Comparison of ENCODE assay signal across 12 cellular contexts in the genomic region with DNA sequence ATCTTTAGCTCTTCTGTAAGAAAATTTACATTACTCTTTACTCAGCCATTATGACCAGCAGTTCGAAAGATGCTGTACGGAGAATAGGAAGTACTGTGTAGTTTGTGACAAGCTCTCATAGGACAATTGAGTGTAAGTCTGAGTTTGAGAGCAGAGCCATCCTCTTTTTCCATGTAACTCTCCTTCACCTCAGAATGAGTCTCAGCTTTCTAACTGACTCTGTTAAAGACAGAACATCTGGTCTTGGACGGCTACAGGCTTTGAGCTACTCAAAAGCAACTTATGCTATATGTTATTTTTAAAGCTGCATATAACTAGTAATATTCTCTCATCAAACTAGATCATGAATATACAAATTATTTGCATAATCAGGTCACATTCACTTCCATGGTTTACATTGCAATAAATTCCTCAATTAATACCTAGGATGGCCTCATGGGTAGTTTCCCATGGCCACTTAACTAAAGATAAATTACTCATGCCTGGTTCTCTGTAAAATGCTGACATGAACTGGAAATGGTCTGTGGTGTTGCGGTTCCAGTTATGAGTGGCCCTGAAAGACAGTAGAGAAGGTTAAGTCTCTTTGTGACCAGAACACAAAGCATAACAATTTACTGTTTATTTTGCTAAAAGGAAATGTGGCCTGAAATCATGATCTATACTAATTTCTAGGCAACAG.
DNase-seq lines count a peak whose midpoint lies in the region; ATAC-seq, FAIRE-seq and TF ChIP-seq lines count a peak whose summit lies in the region.
"Had no signal": no experiment of that assay in that cellular context is flagged by ENCODE, and none has a peak within 500 bp of the region (broad histone marks: within the 10 kb centered on the region; RNA-seq: fewer than 3 reads in every experiment).

No MANE protein-coding gene starts in this region.

- TF ChIP-seq CTCF in GM13976 (IDR thresholded peaks at IDR 0.05; ENCODE audit: borderline replicate concordance, control extremely low read depth, extremely low read depth, insufficient read depth, missing control alignments) (no peak), thyroid gland (IDR thresholded peaks at IDR 0.05) (no peak), transverse colon (IDR thresholded peaks at IDR 0.05) (no peak)

- DNase-seq in GM13976 (ENCODE audit: low spot score) (peak; percentile 37), GM19239 (ENCODE audit: insufficient read length, low spot score) (no peak), thyroid gland (no peak), transverse colon (no peak), EL (no peak)
- no peak for DNase-seq in stimulated activated CD4-positive, alpha-beta T cell treated with anti-CD3 and anti-CD28 coated beads, Interleukin-12 subunit alpha, Interleukin-12 subunit beta, amount 100 ng/mL, for 4 hours
- DNase-seq: activated gamma-delta T cell, kidney, NCI-H2029 treated with DMSO at 0.1 percent for 48 hours had no signal

- H3K4me3 ChIP-seq in thyroid gland (replicated peaks in 1 of 3) (no peak overlapping the region), transverse colon (no peak overlapping the region)
- H3K4me3 ChIP-seq: BLaER1 had no signal

- TF ChIP-seq EP300 in transverse colon (IDR thresholded peaks at IDR 0.05; ENCODE audit: low read depth) = no peak

- peak; percentile 77 for FAIRE-seq in GM19239 (lab: Jason Lieb, UNC)
- FAIRE-seq: kidney had no signal

- intact Hi-C loops in thyroid gland (cut with DNase I) = no loop called here
- intact Hi-C loops in transverse colon (cut with DNase I; ENCODE audit: low total_unique reads) = no loop called here

- H3K9me3 ChIP-seq in thyroid gland (no peaks in the 10 kb centered on the region), transverse colon (no peaks in the 10 kb centered on the region)
- H3K9me3 ChIP-seq: BLaER1 had no signal

- no peaks in the 10 kb centered on the region for H3K27me3 ChIP-seq in thyroid gland
- H3K27me3 ChIP-seq in transverse colon = no peaks in the 10 kb centered on the region
- H3K27me3 ChIP-seq: BLaER1 had no signal

- H3K36me3 ChIP-seq in thyroid gland = no peaks in the 10 kb centered on the region
- no peaks in the 10 kb centered on the region for H3K36me3 ChIP-seq in transverse colon
- H3K36me3 ChIP-seq: BLaER1 had no signal

- ATAC-seq in HG02623 (IDR thresholded peaks at IDR 0.05; ENCODE audit: unreplicated experiment) (peak; percentile 90), HG03432 (IDR thresholded peaks at IDR 0.05; ENCODE audit: unreplicated experiment) (peak; percentile 94)

- H3K27ac ChIP-seq in thyroid gland (no peak overlapping the region), transverse colon (no peak overlapping the region)
- H3K27ac ChIP-seq: BLaER1 had no signal

- in situ Hi-C loops in GM13976 (cut with MboI; ENCODE audit: low sequenced_read_pairs, unreplicated experiment) (no loop called here), transverse colon (cut with MboI; ENCODE audit: low pct_ligation_motif_present in 1 of 4, low pct_unique_long_range_greater_than_20kb in 1 of 4, low sequenced_read_pairs in 3 of 4) (no loop called here)

- TF ChIP-seq POLR2A in thyroid gland (IDR thresholded peaks at IDR 0.05) (no peak), transverse colon (IDR thresholded peaks at IDR 0.05) (no peak)

- WGBS in thyroid gland, 2 donors = 91 to 92% methylated on average over 4 of the region's 4 CpGs
- WGBS in transverse colon (ENCODE audit: low coverage in 1 of 2), 2 donors = 80 to 87% methylated on average over 4 of the region's 4 CpGs

- H3K4me1 ChIP-seq in thyroid gland (no peaks in the 10 kb centered on the region), transverse colon (no peaks in the 10 kb centered on the region)
